In the genomic region with DNA sequence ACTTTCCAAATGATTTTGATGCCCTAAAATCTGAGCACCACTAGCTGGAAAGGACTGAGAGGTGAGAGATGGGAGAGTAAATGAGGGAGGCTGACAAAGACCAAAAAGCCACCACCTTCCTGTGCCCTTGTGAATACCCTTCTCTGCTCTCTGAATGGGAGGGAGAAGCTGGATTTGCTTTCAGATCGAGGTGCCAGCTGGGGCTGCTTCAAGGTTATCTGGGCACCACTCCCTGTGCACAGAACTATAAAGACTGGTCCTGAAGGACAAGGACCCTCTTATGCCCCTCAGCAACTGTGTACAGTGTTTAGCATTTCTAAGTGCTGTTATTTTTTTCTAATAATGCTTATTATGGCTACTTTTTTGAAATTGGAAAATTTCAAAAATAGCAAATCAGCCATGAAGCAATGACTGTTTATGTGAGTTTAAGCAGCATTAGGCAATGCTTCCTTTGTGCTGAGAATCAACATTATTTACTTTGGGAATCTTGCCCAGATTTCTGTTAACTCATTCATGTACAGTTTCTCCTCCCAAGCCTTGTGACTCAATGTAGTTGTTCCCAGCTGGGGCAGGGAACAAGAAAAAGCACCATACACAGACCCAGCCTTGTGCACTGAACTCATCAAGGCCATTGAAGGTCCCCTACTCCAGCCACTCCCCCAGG, we compare ENCODE assay signal across 9 cellular contexts.
DNase-seq lines count a peak whose midpoint lies in the region; TF ChIP-seq lines count a peak whose summit lies in the region.
"Had no signal": no experiment of that assay in that cellular context is flagged by ENCODE, and none has a peak within 500 bp of the region (broad histone marks: within the 10 kb centered on the region; RNA-seq: fewer than 3 reads in every experiment).

No MANE protein-coding gene starts in this region.

- peak overlapping the region in 2 of 5 donors; percentile 38 for H3K9ac ChIP-seq in subcutaneous abdominal adipose tissue (ENCODE audit: low read length in 5 of 5)

- in situ Hi-C loops in astrocyte of the cerebellum (cut with HindIII; ENCODE audit: low sequenced_read_pairs), result no loop called here

- TF ChIP-seq CTCF in astrocyte of the cerebellum (IDR thresholded peaks at IDR 0.05; ENCODE audit: low read depth, low read length, missing control alignments), result no peak

- H3K27me3 ChIP-seq in subcutaneous abdominal adipose tissue (ENCODE audit: control insufficient read depth in 5 of 5, insufficient read depth in 4 of 5, low read length in 5 of 5), result no peaks in the 10 kb centered on the region

- DNase-seq in HS-5 (ENCODE audit: low read depth), result peak; percentile 85
- peak; percentile 82 for DNase-seq in astrocyte of the cerebellum (ENCODE audit: low read depth)
- peak; percentile 97 for DNase-seq in iris pigment epithelial cell (ENCODE audit: low read depth)
- DNase-seq in activated CD4-positive, CD25-positive, alpha-beta regulatory T cell treated with anti-CD3 and anti-CD28 coated beads, Interleukin-2, amount 50 U/mL, for 72 hours, result no peak
- DNase-seq in T-helper 2 cell, result no peak
- no peak for DNase-seq in activated T-cell treated with anti-CD3 and anti-CD28 coated beads for 4 hours
- DNase-seq: stimulated activated CD4-positive, alpha-beta T cell treated with anti-CD3 and anti-CD28 coated beads, Interleukin-12 subunit alpha, Interleukin-12 subunit beta, amount 100 ng/mL, for 4 hours had no signal

- H3K4me1 ChIP-seq in subcutaneous abdominal adipose tissue (ENCODE audit: control insufficient read depth in 5 of 5, insufficient read depth in 5 of 5, low read length in 5 of 5), result peaks cover 2 to 31% (median 21%) of the 10 kb centered on the region in 5 donors

- no peaks in the 10 kb centered on the region for H3K36me3 ChIP-seq in subcutaneous abdominal adipose tissue (ENCODE audit: control insufficient read depth in 5 of 5, insufficient read depth in 5 of 5, low read length in 5 of 5)

- peaks cover 0 to 5% (median 0%) of the 10 kb centered on the region in 5 donors for H3K9me3 ChIP-seq in subcutaneous abdominal adipose tissue (ENCODE audit: control insufficient read depth in 5 of 5, low read length in 5 of 5)

- H3K4me3 ChIP-seq in astrocyte of the cerebellum (ENCODE audit: low read depth, low read length) (no peak overlapping the region), subcutaneous abdominal adipose tissue (ENCODE audit: low read depth in 1 of 5, low read length in 5 of 5) (no peak overlapping the region)
- H3K4me3 ChIP-seq: K562 had no signal

- peak overlapping the region; percentile 70 for H3K27ac ChIP-seq in subcutaneous abdominal adipose tissue (ENCODE audit: low read depth, low read length)

Comparison
In these comparisons a context has a peak if more than half of its experiments do, and no peak if none do; other contexts are left out.
1. DNase-seq: peak in HS-5 (single experiment), astrocyte of the cerebellum (single experiment) and iris pigment epithelial cell (single experiment); none in activated CD4-positive, CD25-positive, alpha-beta regulatory T cell treated with anti-CD3 and anti-CD28 coated beads, Interleukin-2, amount 50 U/mL, for 72 hours (single experiment), T-helper 2 cell (0 of 5) and activated T-cell treated with anti-CD3 and anti-CD28 coated beads for 4 hours (single experiment).